In genomic region chr2:227123697-227124096, GRCh38 we compare ENCODE assay signal across 3 cellular contexts.
A peak's percentile ranks its signal among the peaks of the same experiment; 100 is the strongest.
TF ChIP-seq lines count a peak whose summit lies in the region.

No MANE protein-coding gene starts in this region.

TF ChIP-seq in HepG2, 621 proteins besides CTCF, POLR2A, EP300 and RAD21:
- TF ChIP-seq ZNF768 (CRISPR knock-in tag; IDR thresholded peaks at IDR 0.05) (peak; percentile 92), NFYC (CRISPR knock-in tag; IDR thresholded peaks at IDR 0.05) (no peak)

TF ChIP-seq in HEK293, 187 proteins besides CTCF, POLR2A, EP300 and RAD21:
- peak; percentile 74; the same call in 1 of the 2 replicates for TF ChIP-seq ZNF768 (tag by site-specific recombination; IDR thresholded peaks at IDR 0.05)
- no peak for TF ChIP-seq KLF17 (tag by site-specific recombination; IDR thresholded peaks at IDR 0.05)

TF ChIP-seq in H1, 55 proteins besides CTCF, POLR2A, EP300 and RAD21:
- TF ChIP-seq NANOG (IDR thresholded peaks at IDR 0.05; ENCODE audit: insufficient read depth, low read depth, low read length, poor library complexity, severe bottlenecking) (no peak), KDM1A (IDR thresholded peaks at IDR 0.05; ENCODE audit: borderline replicate concordance, low read length) (peak; percentile 53; the same call in 1 of the 2 replicates)
TF ChIP-seq in H1: peak in this region for 1.
